ENCODE assay signal across 1 cellular context in genomic region chr4:102827674-102828496, GRCh38.
TF ChIP-seq lines count a peak whose summit lies in the region.

No MANE protein-coding gene starts in this region.

TF ChIP-seq in K562, 482 proteins besides CTCF, POLR2A, EP300 and RAD21 (continued from another document and continues in another):
- TF ChIP-seq PTRF (tag; IDR thresholded peaks at IDR 0.05) (no peak), NELFE (IDR thresholded peaks at IDR 0.05; ENCODE audit: insufficient read depth, insufficient read length) (no peak), IRF2 (CRISPR knock-in tag; IDR thresholded peaks at IDR 0.05) (no peak), STAT5B (CRISPR knock-in tag; IDR thresholded peaks at IDR 0.05) (no peak), NFRKB (IDR thresholded peaks at IDR 0.05; ENCODE audit: low read depth) (0 out of 2 replicates have a peak, but pooled peaks have one; percentile 67), ZNF354B (CRISPR knock-in tag; IDR thresholded peaks at IDR 0.05) (no peak), ETV1 (tag; conservative IDR thresholded peaks at IDR 0.05; ENCODE audit: low read depth) (peak; percentile 90), POLR3A (IDR thresholded peaks at IDR 0.05; ENCODE audit: borderline replicate concordance, extremely low read depth, insufficient read depth, insufficient read length) (no peak), ZNF707 (CRISPR knock-in tag; conservative IDR thresholded peaks at IDR 0.05) (no peak), KDM1A (IDR thresholded peaks at IDR 0.05) (peak; percentile 39 to 79; a peak in 3 of 4 replicates), FOXJ2 (tag; IDR thresholded peaks at IDR 0.05) (peak; percentile 88; the same call in 1 of the 2 replicates), ZNF77 (CRISPR knock-in tag; IDR thresholded peaks at IDR 0.05) (no peak), ETV5 (CRISPR knock-in tag; IDR thresholded peaks at IDR 0.05; ENCODE audit: low read depth) (peak; percentile 9; the same call in 1 of the 2 replicates), PRDM10 (IDR thresholded peaks at IDR 0.05; ENCODE audit: partially characterized antibody) (peak; percentile 85), SIRT6 (IDR thresholded peaks at IDR 0.05; ENCODE audit: low read depth, low read length) (no peak), KLF16 (IDR thresholded peaks at IDR 0.05) (no peak; the same call in 1 of the 2 replicates), XRCC4 (IDR thresholded peaks at IDR 0.05; ENCODE audit: extremely low read depth, insufficient read depth, insufficient read length) (no peak), HIVEP1 (CRISPR knock-in tag; IDR thresholded peaks at IDR 0.05) (no peak), TCF15 (CRISPR knock-in tag; IDR thresholded peaks at IDR 0.05) (no peak), HMGN3 (IDR thresholded peaks at IDR 0.05; ENCODE audit: borderline replicate concordance, extremely low read depth, insufficient read length, low read depth, low read length) (no peak), NKRF (IDR thresholded peaks at IDR 0.05; ENCODE audit: borderline replicate concordance) (peak; percentile 86), ZC3H8 (IDR thresholded peaks at IDR 0.05) (no peak), ZC3H4 (CRISPR knock-in tag; IDR thresholded peaks at IDR 0.05; ENCODE audit: borderline replicate concordance) (no peak; the same call in 1 of the 2 replicates), FUS (optimal IDR thresholded peaks at IDR 0.05; ENCODE audit: low read depth, low read length) (no peak), NR2C2 (CRISPR knock-in tag; IDR thresholded peaks at IDR 0.05) (peak; percentile 58), NR2C2 (tag; IDR thresholded peaks at IDR 0.05) (peak; percentile 90), POLR2AphosphoS5 (IDR thresholded peaks at IDR 0.05; ENCODE audit: control insufficient read depth, insufficient read depth, low read depth, low read length) (peak; percentile 68), TSHZ1 (CRISPR knock-in tag; IDR thresholded peaks at IDR 0.05) (no peak), ESRRA (IDR thresholded peaks at IDR 0.05; ENCODE audit: borderline replicate concordance, low read depth) (peak; percentile 40; the same call in 1 of the 2 replicates), MCM3 (IDR thresholded peaks at IDR 0.05) (no peak), RBBP5 (IDR thresholded peaks at IDR 0.05; ENCODE audit: borderline replicate concordance, insufficient read depth, low read length, poor library complexity, severe bottlenecking) (no peak), ZC3H11A (IDR thresholded peaks at IDR 0.05; ENCODE audit: low read depth, low read length) (no peak), GATAD2B (IDR thresholded peaks at IDR 0.05; ENCODE audit: borderline replicate concordance) (no peak), STAT5A (IDR thresholded peaks at IDR 0.05; ENCODE audit: borderline replicate concordance, low read length) (no peak; the same call in 1 of the 2 replicates), NR2F6 (CRISPR knock-in tag; IDR thresholded peaks at IDR 0.05) (no peak), CC2D1A (IDR thresholded peaks at IDR 0.05) (peak; percentile 74), CREBBP (IDR thresholded peaks at IDR 0.05; ENCODE audit: low read depth, low read length) (no peak), HCFC1 (IDR thresholded peaks at IDR 0.05; ENCODE audit: low read depth, low read length) (no peak; the same call in 1 of the 2 replicates), ATF6 (CRISPR knock-in tag; IDR thresholded peaks at IDR 0.05) (peak; percentile 91; the same call in 1 of the 2 replicates), ZNF75A (CRISPR knock-in tag; IDR thresholded peaks at IDR 0.05) (no peak), C11orf30 (IDR thresholded peaks at IDR 0.05; ENCODE audit: low read depth) (peak; percentile 45; the same call in 1 of the 2 replicates), SMARCE1 (IDR thresholded peaks at IDR 0.05) (peak; percentile 54; the same call in 1 of the 2 replicates), PML (IDR thresholded peaks at IDR 0.05; ENCODE audit: low read length) (peak; percentile 62), ZFP1 (CRISPR knock-in tag; IDR thresholded peaks at IDR 0.05) (no peak), SNIP1 (IDR thresholded peaks at IDR 0.05; ENCODE audit: low read depth) (no peak), CBX3 (IDR thresholded peaks at IDR 0.05; ENCODE audit: borderline replicate concordance in 1 of 2, low read length in 2 of 2) (no peak), TAF7 (tag; IDR thresholded peaks at IDR 0.05) (peak; percentile 93), NCOA2 (IDR thresholded peaks at IDR 0.05; ENCODE audit: partially characterized antibody in 2 of 2) (no peak), SMC3 (conservative IDR thresholded peaks at IDR 0.05; ENCODE audit: insufficient read depth, low read depth, low read length) (no peak), CBFA2T2 (conservative IDR thresholded peaks at IDR 0.05) (no peak), ZNF655 (CRISPR knock-in tag; IDR thresholded peaks at IDR 0.05) (no peak), ASH1L (IDR thresholded peaks at IDR 0.05; ENCODE audit: borderline replicate concordance, low read depth, partially characterized antibody) (peak; percentile 39), ARID2 (IDR thresholded peaks at IDR 0.05) (no peak), PTBP1 (IDR thresholded peaks at IDR 0.05; ENCODE audit: low read depth, low read length) (no peak), ZNF436 (CRISPR knock-in tag; IDR thresholded peaks at IDR 0.05) (no peak), ZNF507 (tag; conservative IDR thresholded peaks at IDR 0.05) (no peak)
- TF ChIP-seq, protein P1, sequence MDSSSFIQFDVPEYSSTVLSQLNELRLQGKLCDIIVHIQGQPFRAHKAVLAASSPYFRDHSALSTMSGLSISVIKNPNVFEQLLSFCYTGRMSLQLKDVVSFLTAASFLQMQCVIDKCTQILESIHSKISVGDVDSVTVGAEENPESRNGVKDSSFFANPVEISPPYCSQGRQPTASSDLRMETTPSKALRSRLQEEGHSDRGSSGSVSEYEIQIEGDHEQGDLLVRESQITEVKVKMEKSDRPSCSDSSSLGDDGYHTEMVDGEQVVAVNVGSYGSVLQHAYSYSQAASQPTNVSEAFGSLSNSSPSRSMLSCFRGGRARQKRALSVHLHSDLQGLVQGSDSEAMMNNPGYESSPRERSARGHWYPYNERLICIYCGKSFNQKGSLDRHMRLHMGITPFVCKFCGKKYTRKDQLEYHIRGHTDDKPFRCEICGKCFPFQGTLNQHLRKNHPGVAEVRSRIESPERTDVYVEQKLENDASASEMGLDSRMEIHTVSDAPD (CRISPR knock-in tag; IDR thresholded peaks at IDR 0.05), result no peak
- TF ChIP-seq, protein P2, sequence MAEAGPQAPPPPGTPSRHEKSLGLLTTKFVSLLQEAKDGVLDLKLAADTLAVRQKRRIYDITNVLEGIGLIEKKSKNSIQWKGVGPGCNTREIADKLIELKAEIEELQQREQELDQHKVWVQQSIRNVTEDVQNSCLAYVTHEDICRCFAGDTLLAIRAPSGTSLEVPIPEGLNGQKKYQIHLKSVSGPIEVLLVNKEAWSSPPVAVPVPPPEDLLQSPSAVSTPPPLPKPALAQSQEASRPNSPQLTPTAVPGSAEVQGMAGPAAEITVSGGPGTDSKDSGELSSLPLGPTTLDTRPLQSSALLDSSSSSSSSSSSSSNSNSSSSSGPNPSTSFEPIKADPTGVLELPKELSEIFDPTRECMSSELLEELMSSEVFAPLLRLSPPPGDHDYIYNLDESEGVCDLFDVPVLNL (CRISPR knock-in tag; IDR thresholded peaks at IDR 0.05; ENCODE audit: low read depth), result no peak
